ENCODE assay signal across 30 cellular contexts in the genomic region with DNA sequence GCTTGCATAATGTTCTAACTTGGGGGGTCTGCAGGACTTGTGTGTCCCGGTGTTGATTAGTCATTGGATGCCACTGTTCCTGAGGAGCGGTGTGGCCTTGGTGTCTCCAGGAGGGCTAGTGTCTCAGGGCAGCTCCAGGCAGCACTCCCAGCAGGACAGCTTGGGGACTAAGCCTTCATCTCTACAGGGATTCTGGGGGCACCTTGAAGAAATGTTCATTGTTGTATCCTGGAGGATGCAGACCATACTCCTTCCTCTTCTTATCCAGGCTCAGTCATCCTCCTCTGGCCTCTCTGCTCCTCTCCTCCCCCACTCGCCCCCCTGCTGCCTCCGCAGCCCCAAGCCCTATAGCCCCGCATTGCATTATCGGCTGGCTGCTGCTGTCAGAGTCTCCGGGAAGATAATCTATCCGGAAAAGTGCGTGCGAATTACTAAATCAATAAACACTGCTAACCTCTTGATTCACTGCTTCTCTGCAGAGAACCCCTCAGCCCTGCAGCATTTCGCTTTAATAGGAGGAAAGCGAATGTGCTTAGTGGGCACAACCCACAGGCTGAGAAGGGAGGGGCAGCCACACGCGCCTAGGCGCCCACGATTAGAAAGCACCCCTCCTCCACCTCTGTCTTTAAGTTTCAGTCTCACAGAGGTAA.
A peak's percentile ranks its signal among the peaks of the same experiment; 100 is the strongest.
DNase-seq lines count a peak whose midpoint lies in the region; ATAC-seq, FAIRE-seq and TF ChIP-seq lines count a peak whose summit lies in the region.
"Had no signal": no experiment of that assay in that cellular context is flagged by ENCODE, and none has a peak within 500 bp of the region (broad histone marks: within the 10 kb centered on the region; RNA-seq: fewer than 3 reads in every experiment).

No MANE protein-coding gene starts in this region.

- no peak for TF ChIP-seq CTCF in A549 (IDR thresholded peaks at IDR 0.05)
- TF ChIP-seq CTCF in endodermal cell (conservative IDR thresholded peaks at IDR 0.05): no peak

- POLR2A ChIA-PET in A549 (lab: Yijun Ruan, JAX): interaction anchor here (0.9 kb wide), 1 partner anchor 8 kb away, joined by 4 read pairs; no protein-coding TSS in a partner anchor
- POLR2A ChIA-PET in T-cell (lab: Charles Lee): no interaction called here

- no peak overlapping the region for H3K4me3 Mint-ChIP-seq in endodermal cell
- no peak overlapping the region for H3K4me3 Mint-ChIP-seq in T-cell
- no peak overlapping the region for H3K4me3 Mint-ChIP-seq in activated naive CD8-positive, alpha-beta T cell treated with anti-CD3 and anti-CD28 coated beads for 36 hours
- H3K4me3 Mint-ChIP-seq: activated CD4-positive, alpha-beta memory T cell treated with anti-CD3 and anti-CD28 coated beads, Interleukin-2, amount 10 ng/mL, durations not matched to agents 7 days and 5 days; stimulated activated effector memory CD8-positive, alpha-beta T cell treated with anti-CD3 and anti-CD28 coated beads, Interleukin-12 subunit alpha, Interleukin-12 subunit beta, amount 100 ng/mL, for 72 hours had no signal

- ATAC-seq in A549 (peak; percentile 17 to 50; a peak in 3 of 6 replicates), T-cell (replicated peaks in 1 of 4) (no peak)
- ATAC-seq: activated CD4-positive, CD25-positive, alpha-beta regulatory T cell treated with anti-CD3 and anti-CD28 coated beads, Interleukin-2, amount 50 U/mL, for 24 hours; esophagus mucosa; gastroesophageal sphincter; left cardiac atrium; stimulated activated effector memory CD8-positive, alpha-beta T cell treated with anti-CD3 and anti-CD28 coated beads, Interleukin-12 subunit alpha, Interleukin-12 subunit beta, amount 100 ng/mL, for 72 hours; upper lobe of right lung had no signal

- H3K9me3 Mint-ChIP-seq in endodermal cell (no peaks in the 10 kb centered on the region), T-cell (no peaks in the 10 kb centered on the region)
- H3K9me3 Mint-ChIP-seq in activated naive CD8-positive, alpha-beta T cell treated with anti-CD3 and anti-CD28 coated beads for 36 hours: no peaks in the 10 kb centered on the region
- H3K9me3 Mint-ChIP-seq: activated CD4-positive, alpha-beta memory T cell treated with anti-CD3 and anti-CD28 coated beads, Interleukin-2, amount 10 ng/mL, durations not matched to agents 7 days and 5 days; brain; stimulated activated effector memory CD8-positive, alpha-beta T cell treated with anti-CD3 and anti-CD28 coated beads, Interleukin-12 subunit alpha, Interleukin-12 subunit beta, amount 100 ng/mL, for 72 hours had no signal

- H3K4me2 ChIP-seq in A549: peak overlapping the region; percentile 62
- H3K4me2 ChIP-seq: BLaER1 had no signal

- TF ChIP-seq EP300 in A549 (IDR thresholded peaks at IDR 0.05): no peak

- peaks cover 15% of the 10 kb centered on the region; the same call in 1 of the 2 replicates for H3K27me3 ChIP-seq in HUES6 (ENCODE audit: control insufficient read depth, insufficient read depth, low read length)
- peaks cover 39% of the 10 kb centered on the region for H3K27me3 ChIP-seq in endodermal cell (ENCODE audit: control insufficient read depth, insufficient read depth, low read length, poor library complexity, severe bottlenecking)
- H3K27me3 ChIP-seq: BLaER1, ovary had no signal

- H3K4me1 ChIP-seq in A549 (peaks cover 39% of the 10 kb centered on the region), HUES6 (ENCODE audit: control insufficient read depth, insufficient read depth, low read length) (peaks cover 24% of the 10 kb centered on the region), endodermal cell (ENCODE audit: control insufficient read depth, insufficient read depth, low read length) (peaks cover 6% of the 10 kb centered on the region)
- H3K4me1 ChIP-seq: BLaER1, Caco-2, gastroesophageal sphincter, upper lobe of right lung had no signal

- H3K4me3 ChIP-seq in A549 (no peak overlapping the region), HUES6 (ENCODE audit: low read depth, low read length) (peak overlapping the region; percentile 31; the same call in 1 of the 2 replicates), endodermal cell (ENCODE audit: low read length) (no peak overlapping the region)
- H3K4me3 ChIP-seq: BLaER1, gastroesophageal sphincter, GM23248, ovary, upper lobe of right lung had no signal

- WGBS in A549 (ENCODE audit: missing lambda C conversion rate): 37% methylated on average over 9 of the region's 16 CpGs
- WGBS in endodermal cell (ENCODE audit: insufficient coverage in 1 of 2, insufficient read length in 1 of 2), 2 experiments: 29 to 32% methylated on average over 9 to 16 of the region's 16 CpGs

- DNase-seq in A549 (ENCODE audit: low read depth in 1 of 2, low spot score in 1 of 2) (no peak), endodermal cell (peak; percentile 72), left kidney (ENCODE audit: low read depth, low spot score) (peak; percentile 36), T-cell (no peak)
- no peak for DNase-seq in activated T-cell treated with anti-CD3 and anti-CD28 coated beads, Interleukin-2, amount 50 U/mL, for 48 hours
- DNase-seq in activated naive CD8-positive, alpha-beta T cell treated with anti-CD3 and anti-CD28 coated beads for 36 hours: no peak
- DNase-seq in activated naive CD4-positive, alpha-beta T cell treated with Interleukin-2 at 50 U/mL for 16 hours: no peak
- DNase-seq: activated CD4-positive, alpha-beta memory T cell treated with anti-CD3 and anti-CD28 coated beads, Interleukin-2, amount 10 ng/mL, durations not matched to agents 7 days and 5 days; activated gamma-delta T cell; Caco-2; DMS79; effector memory CD4-positive, alpha-beta T cell; Karpas-422; left cardiac atrium; NCI-H1694 treated with DMSO at 0.1 percent for 48 hours; NCI-H226; ovary; PC-3; Right ventricle myocardium superior; substantia nigra; upper lobe of right lung had no signal

- peaks cover 74% of the 10 kb centered on the region for H3K27me3 Mint-ChIP-seq in endodermal cell (ENCODE audit: insufficient read depth)
- peaks cover 69 to 71% of the 10 kb centered on the region in 2 donors for H3K27me3 Mint-ChIP-seq in T-cell
- peaks cover 48% of the 10 kb centered on the region for H3K27me3 Mint-ChIP-seq in activated naive CD8-positive, alpha-beta T cell treated with anti-CD3 and anti-CD28 coated beads for 36 hours

- H3K27ac Mint-ChIP-seq in endodermal cell (no peak overlapping the region), T-cell (no peak overlapping the region)
- no peak overlapping the region for H3K27ac Mint-ChIP-seq in activated naive CD8-positive, alpha-beta T cell treated with anti-CD3 and anti-CD28 coated beads for 36 hours
- H3K27ac Mint-ChIP-seq: activated CD4-positive, alpha-beta memory T cell treated with anti-CD3 and anti-CD28 coated beads, Interleukin-2, amount 10 ng/mL, durations not matched to agents 7 days and 5 days; stimulated activated effector memory CD8-positive, alpha-beta T cell treated with anti-CD3 and anti-CD28 coated beads, Interleukin-12 subunit alpha, Interleukin-12 subunit beta, amount 100 ng/mL, for 72 hours had no signal

- H3K27ac ChIP-seq in A549 (peak overlapping the region; percentile 48 to 95), HUES6 (ENCODE audit: low read depth, low read length) (no peak overlapping the region), endodermal cell (ENCODE audit: low read depth, low read length) (no peak overlapping the region)
- H3K27ac ChIP-seq: BLaER1, gastroesophageal sphincter, GM23248, ovary, upper lobe of right lung had no signal

- FAIRE-seq in A549 (lab: Jason Lieb, UNC): no peak
- FAIRE-seq: GM18507 had no signal

- H3K9ac ChIP-seq in HUES6 (ENCODE audit: low read length) (no peak overlapping the region), endodermal cell (ENCODE audit: extremely low read depth, low read length, poor library complexity, severe bottlenecking) (no peak overlapping the region)
- H3K9ac ChIP-seq: BLaER1, GM23248 had no signal

- H3K9me3 ChIP-seq in A549 (no peaks in the 10 kb centered on the region), HUES6 (ENCODE audit: control insufficient read depth, insufficient read depth, low read depth, low read length) (no peaks in the 10 kb centered on the region), endodermal cell (ENCODE audit: control insufficient read depth, low read length) (no peaks in the 10 kb centered on the region)
- H3K9me3 ChIP-seq: BLaER1, Caco-2, gastroesophageal sphincter, ovary, upper lobe of right lung had no signal

- no peak for TF ChIP-seq RAD21 in A549 (conservative IDR thresholded peaks at IDR 0.05 in 1 of 2, IDR thresholded peaks at IDR 0.05 in 1 of 2)

- no peaks in the 10 kb centered on the region for H3K36me3 ChIP-seq in HUES6 (ENCODE audit: control insufficient read depth, insufficient read depth, low read length)
- H3K36me3 ChIP-seq in endodermal cell (ENCODE audit: control insufficient read depth, insufficient read depth, low read length): no peaks in the 10 kb centered on the region
- H3K36me3 ChIP-seq: BLaER1, gastroesophageal sphincter, ovary, upper lobe of right lung had no signal

- no peak for TF ChIP-seq POLR2A in A549 (IDR thresholded peaks at IDR 0.05; ENCODE audit: low read length)

- H3K36me3 Mint-ChIP-seq in endodermal cell (ENCODE audit: low read depth) (no peaks in the 10 kb centered on the region), T-cell (no peaks in the 10 kb centered on the region)
- H3K36me3 Mint-ChIP-seq in activated naive CD8-positive, alpha-beta T cell treated with anti-CD3 and anti-CD28 coated beads for 36 hours: no peaks in the 10 kb centered on the region
- H3K36me3 Mint-ChIP-seq: brain; stimulated activated effector memory CD8-positive, alpha-beta T cell treated with anti-CD3 and anti-CD28 coated beads, Interleukin-12 subunit alpha, Interleukin-12 subunit beta, amount 100 ng/mL, for 72 hours had no signal

- peaks cover 34% of the 10 kb centered on the region for H3K4me1 Mint-ChIP-seq in endodermal cell
- peaks cover 0 to 8% (median 2%) of the 10 kb centered on the region in 3 donors for H3K4me1 Mint-ChIP-seq in T-cell
- no peaks in the 10 kb centered on the region for H3K4me1 Mint-ChIP-seq in activated naive CD8-positive, alpha-beta T cell treated with anti-CD3 and anti-CD28 coated beads for 36 hours
- H3K4me1 Mint-ChIP-seq: activated CD4-positive, alpha-beta memory T cell treated with anti-CD3 and anti-CD28 coated beads, Interleukin-2, amount 10 ng/mL, durations not matched to agents 7 days and 5 days had no signal

- CTCF ChIA-PET in A549 (lab: Yijun Ruan, JAX): interaction anchor here (1.4 to 5.3 kb wide), 2 partner anchors 10 to 89 kb away, joined by 6 to 51 read pairs; no protein-coding TSS in a partner anchor
- CTCF ChIA-PET in T-cell (lab: Charles Lee): no interaction called here

TF ChIP-seq in A549, 52 proteins besides CTCF, POLR2A, EP300 and RAD21 (continues in another document):
- TF ChIP-seq MAFK (IDR thresholded peaks at IDR 0.05; ENCODE audit: partially characterized antibody): peak; percentile 65
- TF ChIP-seq, protein P1, sequence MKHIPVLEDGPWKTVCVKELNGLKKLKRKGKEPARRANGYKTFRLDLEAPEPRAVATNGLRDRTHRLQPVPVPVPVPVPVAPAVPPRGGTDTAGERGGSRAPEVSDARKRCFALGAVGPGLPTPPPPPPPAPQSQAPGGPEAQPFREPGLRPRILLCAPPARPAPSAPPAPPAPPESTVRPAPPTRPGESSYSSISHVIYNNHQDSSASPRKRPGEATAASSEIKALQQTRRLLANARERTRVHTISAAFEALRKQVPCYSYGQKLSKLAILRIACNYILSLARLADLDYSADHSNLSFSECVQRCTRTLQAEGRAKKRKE (CRISPR knock-in tag; IDR thresholded peaks at IDR 0.05; ENCODE audit: low read depth): no peak

Comparison
In these comparisons a context has a peak if more than half of its experiments do, and no peak if none do; other contexts are left out.
1. ATAC-seq: peak in A549 (2 of 2); none in T-cell (0 of 4).
2. DNase-seq: peak in endodermal cell (single experiment) and left kidney (single experiment); none in A549 (0 of 2), activated T-cell treated with anti-CD3 and anti-CD28 coated beads, Interleukin-2, amount 50 U/mL, for 48 hours (0 of 2), T-cell (0 of 34), activated naive CD8-positive, alpha-beta T cell treated with anti-CD3 and anti-CD28 coated beads for 36 hours (single experiment) and activated naive CD4-positive, alpha-beta T cell treated with Interleukin-2 at 50 U/mL for 16 hours (single experiment).
3. H3K27ac ChIP-seq: peak in A549 (2 of 2); none in HUES6 (single experiment) and endodermal cell (single experiment).